Comparison of ENCODE assay signal across 8 cellular contexts in the genomic region with DNA sequence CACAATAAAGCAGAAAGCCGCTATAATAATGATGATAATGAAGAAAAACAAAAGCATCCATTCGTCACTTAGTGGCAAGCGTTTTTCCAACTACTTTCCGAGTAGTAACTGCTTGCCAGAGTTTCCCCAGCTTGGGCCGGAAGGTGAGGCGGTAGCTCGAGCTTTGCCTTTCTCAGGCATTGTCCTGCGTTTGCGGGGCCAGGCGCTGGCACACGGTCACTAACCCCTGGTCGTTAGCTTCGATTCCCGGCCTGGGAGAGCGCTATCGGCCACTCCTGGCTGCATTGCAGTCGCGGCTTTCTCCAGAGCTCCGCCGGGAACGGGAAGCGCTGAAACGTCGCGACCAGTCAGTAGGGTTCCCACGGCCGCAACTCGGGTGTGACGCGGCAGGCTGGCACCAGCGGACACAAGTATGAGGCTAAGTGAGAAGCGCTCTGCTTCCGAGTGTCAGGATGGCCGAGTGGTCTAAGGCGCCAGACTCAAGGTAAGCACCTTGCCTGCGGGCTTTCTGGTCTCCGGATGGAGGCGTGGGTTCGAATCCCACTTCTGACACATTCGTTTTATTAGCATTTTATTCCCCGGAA. TPM values are rescaled to one million over a fixed set of nuclear protein-coding genes. Genes with fewer than 3 reads are reported as not detected.
A peak's percentile ranks its signal among the peaks of the same experiment; 100 is the strongest.
DNase-seq lines count a peak whose midpoint lies in the region; ATAC-seq and TF ChIP-seq lines count a peak whose summit lies in the region.

No MANE protein-coding gene starts in this region.

- H2BK120ac ChIP-seq in IMR-90 (ENCODE audit: low read depth, low read length) = 0 out of 2 replicates have a peak overlapping the region, but pooled peaks have one; percentile 3

- 0 out of 2 replicates have a peak, but pooled peaks have one; percentile 50 for TF ChIP-seq POLR2A in IMR-90 (IDR thresholded peaks at IDR 0.05; ENCODE audit: low read depth, low read length)

- peak overlapping the region; percentile 93 for H2AFZ ChIP-seq in IMR-90 (replicated peaks; ENCODE audit: low read length, poor library complexity)
- peak overlapping the region; percentile 92 for H2AFZ ChIP-seq in OCI-LY7 (ENCODE audit: low read length)

- no peaks in the 10 kb centered on the region for H3K79me2 ChIP-seq in OCI-LY7 (ENCODE audit: insufficient read depth, low read depth, low read length)

- H3K9ac ChIP-seq in IMR-90 (ENCODE audit: low read depth, low read length) (peak overlapping the region; percentile 59), mucosa of stomach (ENCODE audit: low read length) (peak overlapping the region; percentile 77)

- TF ChIP-seq RAD21 in IMR-90 (IDR thresholded peaks at IDR 0.05; ENCODE audit: low read length) = 0 out of 2 replicates have a peak, but pooled peaks have one; percentile 7

- H3K4ac ChIP-seq in IMR-90 (ENCODE audit: low read depth, low read length) = no peak overlapping the region

- peak overlapping the region; percentile 10 for H2AK9ac ChIP-seq in IMR-90 (replicated peaks; ENCODE audit: low read depth, low read length, poor library complexity)

- peak overlapping the region; percentile 35; the same call in 1 of the 2 replicates for H3K14ac ChIP-seq in IMR-90 (replicated peaks; ENCODE audit: low read depth, low read length)

- CTCF ChIA-PET in IMR-90 (lab: Yijun Ruan, JAX) = interaction anchor here (0.6 to 1.7 kb wide), 3 partner anchors 12 to 1966 kb away, joined by 3 to 5 read pairs (median 3); no protein-coding TSS in a partner anchor
- CTCF ChIA-PET in OCI-LY7 (lab: Charles Lee; ENCODE audit: unreplicated experiment) = interaction anchor here (0.8 to 1.9 kb wide), 2 partner anchors 14 to 51 kb away, joined by 3 to 18 read pairs; partner anchors contain the start of gene ZNF692

- peak overlapping the region in 1 of 2 experiments; percentile 7; a peak in 1 of 4 replicates for H4K8ac ChIP-seq in IMR-90 (ENCODE audit: low read depth in 2 of 2, low read length in 2 of 2)

- peak; percentile 98 for DNase-seq in DMS 273 (lab: John Stamatoyannopoulos, UW; ENCODE audit: unreplicated experiment)
- peak; percentile 94 for DNase-seq in IMR-90
- DNase-seq in OCI-LY7 (ENCODE audit: low spot score) = peak; percentile 95
- peak; percentile 95 for DNase-seq in activated T-cell treated with anti-CD3 and anti-CD28 coated beads for 48 hours (ENCODE audit: low read depth)
- peak; percentile 99 for DNase-seq in stimulated activated CD8-positive, alpha-beta memory T cell treated with anti-CD3 and anti-CD28 coated beads, Interleukin-4, amount 100 ng/mL, for 48 hours

- WGBS in IMR-90 (ENCODE audit: extremely low coverage in 2 of 2, insufficient read length in 1 of 2), 2 experiments = 1% methylated on average over 14 of the region's 41 CpGs; no CpG with 5 or more reads in 1 of the 2 experiments
- WGBS in esophagus, 2 donors = 0% methylated on average over 41 of the region's 41 CpGs

- H3K36me3 ChIP-seq in IMR-90 (ENCODE audit: control insufficient read depth, insufficient read depth, low read length) (no peaks in the 10 kb centered on the region), OCI-LY7 (ENCODE audit: insufficient read depth, low read length) (no peaks in the 10 kb centered on the region), esophagus (ENCODE audit: control insufficient read depth in 2 of 2, insufficient read depth in 2 of 2, low read length in 1 of 2) (no peaks in the 10 kb centered on the region), mucosa of stomach (ENCODE audit: control insufficient read depth, insufficient read depth, low read length) (no peaks in the 10 kb centered on the region)

- H4K91ac ChIP-seq in IMR-90 (ENCODE audit: insufficient read depth, low read depth, low read length) = no peak overlapping the region

- peak overlapping the region; percentile 61 for H3K4me3 ChIP-seq in IMR-90 (ENCODE audit: insufficient read depth, low read depth, low read length)
- peak overlapping the region; percentile 81 for H3K4me3 ChIP-seq in OCI-LY7 (ENCODE audit: low read depth, low read length, poor library complexity, severe bottlenecking)
- H3K4me3 ChIP-seq in esophagus (ENCODE audit: low read depth in 1 of 2, low read length in 2 of 2) = peak overlapping the region; percentile 66 to 78
- peak overlapping the region; percentile 94 for H3K4me3 ChIP-seq in mucosa of stomach (ENCODE audit: low read length)

- H3K27ac ChIP-seq in IMR-90 (ENCODE audit: insufficient read depth, low read length) (peak overlapping the region; percentile 15), OCI-LY7 (ENCODE audit: low read depth, low read length, poor library complexity, severe bottlenecking) (peak overlapping the region; percentile 83), esophagus (ENCODE audit: low read depth in 2 of 2, low read length in 1 of 2) (peak overlapping the region; percentile 96 to 99)

- peaks cover 10% of the 10 kb centered on the region for H4K20me1 ChIP-seq in IMR-90 (ENCODE audit: insufficient read depth, low read length)
- H4K20me1 ChIP-seq in OCI-LY7 (ENCODE audit: insufficient read depth, low read length) = no peaks in the 10 kb centered on the region

- H2BK15ac ChIP-seq in IMR-90 (ENCODE audit: low read depth, low read length) = no peak overlapping the region

- POLR2A ChIA-PET in IMR-90 (lab: Charles Lee; ENCODE audit: unreplicated experiment) (no interaction called here), OCI-LY7 (lab: Charles Lee) (interaction anchor here (0.9 to 2.7 kb wide), 15 partner anchors 9 to 54 kb away, joined by 3 to 17 read pairs (median 5); partner anchors contain the start of genes PGBD2, SH3BP5L, ZNF672 and ZNF692)

- in situ Hi-C loops in IMR-90 (cut with MboI; ENCODE audit: low sequenced_read_pairs) = no loop called here

- H3K4me1 ChIP-seq in IMR-90 (ENCODE audit: control insufficient read depth, insufficient read depth, low read length) = no peaks in the 10 kb centered on the region
- peaks cover 12% of the 10 kb centered on the region for H3K4me1 ChIP-seq in OCI-LY7 (ENCODE audit: insufficient read depth, low read length, poor library complexity, severe bottlenecking)
- H3K4me1 ChIP-seq in esophagus (ENCODE audit: control insufficient read depth in 2 of 2, insufficient read depth in 2 of 2, low read length in 1 of 2) = no peaks in the 10 kb centered on the region
- no peaks in the 10 kb centered on the region for H3K4me1 ChIP-seq in mucosa of stomach (ENCODE audit: control insufficient read depth, insufficient read depth, low read length)

- dilution Hi-C loops in IMR-90 (cut with HindIII; ENCODE audit: low sequenced_read_pairs, unreplicated experiment) = no loop called here

- H2AK5ac ChIP-seq in IMR-90 (ENCODE audit: low read depth, low read length) = no peak overlapping the region

- H3K4me2 ChIP-seq in IMR-90 (ENCODE audit: low read depth, low read length) (peak overlapping the region; percentile 97), OCI-LY7 (ENCODE audit: low read length) (peak overlapping the region; percentile 88)

- H3K9me2 ChIP-seq in OCI-LY7 (ENCODE audit: insufficient read depth, low read length) = no peaks in the 10 kb centered on the region

- no peak overlapping the region for H3K18ac ChIP-seq in IMR-90 (ENCODE audit: low read depth, low read length)

- 0 out of 2 replicates have a peak, but pooled peaks have one; percentile 15 for TF ChIP-seq CTCF in IMR-90 (conservative IDR thresholded peaks at IDR 0.05; ENCODE audit: low read depth, low read length)
- no peak for TF ChIP-seq CTCF in OCI-LY7 (conservative IDR thresholded peaks at IDR 0.05; ENCODE audit: low read length)

- H3K9me1 ChIP-seq in IMR-90 (ENCODE audit: insufficient read depth, low read length) = no peaks in the 10 kb centered on the region; the same call in 1 of the 2 replicates

- H2BK20ac ChIP-seq in IMR-90 (ENCODE audit: low read depth, low read length) = no peak overlapping the region

- ATAC-seq in GM21529 (IDR thresholded peaks at IDR 0.05; ENCODE audit: unreplicated experiment) (peak; percentile 78), IMR-90 (ENCODE audit: low read depth) (peak; percentile 86)

- no peaks in the 10 kb centered on the region for H3K9me3 ChIP-seq in IMR-90 (ENCODE audit: control insufficient read depth, insufficient read depth, low read length)
- H3K9me3 ChIP-seq in OCI-LY7 (ENCODE audit: low read length) = no peaks in the 10 kb centered on the region
- no peaks in the 10 kb centered on the region for H3K9me3 ChIP-seq in esophagus (ENCODE audit: control insufficient read depth in 2 of 2, insufficient read depth in 1 of 2, low read depth in 1 of 2, low read length in 1 of 2)
- H3K9me3 ChIP-seq in mucosa of stomach (ENCODE audit: control insufficient read depth, low read length) = no peaks in the 10 kb centered on the region

- intact Hi-C loops in IMR-90 (cut with micrococcal nuclease) = loop anchor here (1.0 kb wide), 3 partner anchors 33 to 47 kb away; partner anchors contain the start of genes PGBD2 and ZNF672
- intact Hi-C loops in OCI-LY7 (cut with micrococcal nuclease; ENCODE audit: unreplicated experiment) = loop anchor here (1.0 kb wide), 3 partner anchors 10 to 35 kb away; partner anchors contain the start of gene ZNF672

- no peak overlapping the region for H3K56ac ChIP-seq in IMR-90 (ENCODE audit: extremely low read depth, insufficient read depth, low read length)

- H2BK5ac ChIP-seq in IMR-90 (ENCODE audit: low read depth, low read length, poor library complexity, severe bottlenecking) = peak overlapping the region; percentile 1

- H3K23ac ChIP-seq in IMR-90 (ENCODE audit: low read depth, low read length) = peak overlapping the region; percentile 94

- no peaks in the 10 kb centered on the region for H3K79me1 ChIP-seq in IMR-90 (ENCODE audit: low read depth in 1 of 2, low read length in 2 of 2)

- H4K5ac ChIP-seq in IMR-90 (ENCODE audit: low read depth, low read length) = no peak overlapping the region

- BruUV-seq in IMR-90 (replicated peaks; lab: Mats Ljungman, UMichigan) (no TSS peak), OCI-LY7 (replicated peaks; lab: Mats Ljungman, UMichigan) (no TSS peak)

- H3K27me3 ChIP-seq in IMR-90 (ENCODE audit: control insufficient read depth, insufficient read depth, low read length) (no peaks in the 10 kb centered on the region), esophagus (ENCODE audit: control insufficient read depth in 1 of 2, insufficient read depth in 2 of 2, low read length in 2 of 2) (no peaks in the 10 kb centered on the region), mucosa of stomach (ENCODE audit: control insufficient read depth, insufficient read depth, low read length) (no peaks in the 10 kb centered on the region)

RNA-seq across cellular contexts. Expression of gene ZNF692, which starts 14.6 kb away (rescaled TPM):
- total RNA-seq in IMR-90 (2012; rRNA removed) (6.9 and 7.3 TPM in 2 replicates), OCI-LY7 (2022) (66.2 and 67.4 TPM in 2 replicates)
- polyA plus RNA-seq in IMR-90 (2012; rRNA removed) (50.4 and 51.5 TPM in 2 replicates), esophagus (100 to 1,000 TPM in 1 of 2 donors, 10 to 100 TPM in 1; 36.3 to 120 TPM)
- polyA plus RNA-seq in IMR-90 (2012; cell fraction: cytosol; rRNA removed) = 19.6 and 20.7 TPM in 2 replicates
- 340 and 590 TPM in 2 replicates for polyA plus RNA-seq in IMR-90 (2012; cell fraction: nucleus; rRNA removed; ENCODE audit: low replicate concordance)
- total RNA-seq in OCI-LY7 (2014; rRNA removed; shearing (Covaris generic)) = 49.7 and 65.0 TPM in 2 replicates

RNA-seq across cellular contexts. Expression of gene PGBD2, which starts 32.5 kb away (rescaled TPM):
- total RNA-seq in IMR-90 (2012; rRNA removed) = 6.7 and 6.8 TPM in 2 replicates
- 4.8 TPM in 2 replicates for polyA plus RNA-seq in IMR-90 (2012; rRNA removed)
- 1.5 and 1.6 TPM in 2 replicates for polyA plus RNA-seq in IMR-90 (2012; cell fraction: cytosol; rRNA removed)
- 7.1 and 14.8 TPM in 2 replicates for polyA plus RNA-seq in IMR-90 (2012; cell fraction: nucleus; rRNA removed; ENCODE audit: low replicate concordance)
- total RNA-seq in OCI-LY7 (2014; rRNA removed; shearing (Covaris generic)) = 9.2 and 13.0 TPM in 2 replicates
- total RNA-seq in OCI-LY7 (2022) = 6.4 and 7.5 TPM in 2 replicates
- 1 to 10 TPM; 3.8 to 7.2 TPM for polyA plus RNA-seq in esophagus

RNA-seq across cellular contexts. Expression of gene ZNF672, which starts 35.5 kb away (rescaled TPM):
- total RNA-seq in IMR-90 (2012; rRNA removed) (6.6 and 6.9 TPM in 2 replicates), OCI-LY7 (2022) (50.0 and 52.7 TPM in 2 replicates)
- polyA plus RNA-seq in IMR-90 (2012; rRNA removed) (12.6 and 16.2 TPM in 2 replicates), esophagus (10 to 100 TPM; 11.6 to 15.8 TPM)
- 10.4 and 15.2 TPM in 2 replicates for polyA plus RNA-seq in IMR-90 (2012; cell fraction: cytosol; rRNA removed)
- polyA plus RNA-seq in IMR-90 (2012; cell fraction: nucleus; rRNA removed; ENCODE audit: low replicate concordance) = 16.8 and 30.7 TPM in 2 replicates
- 45.7 and 56.1 TPM in 2 replicates for total RNA-seq in OCI-LY7 (2014; rRNA removed; shearing (Covaris generic))

RNA-seq across cellular contexts. Expression of gene SH3BP5L, which starts 47.8 kb away (rescaled TPM):
- total RNA-seq in IMR-90 (2012; rRNA removed) = 23.3 and 25.0 TPM in 2 replicates
- 35.6 and 35.9 TPM in 2 replicates for polyA plus RNA-seq in IMR-90 (2012; rRNA removed)
- polyA plus RNA-seq in IMR-90 (2012; cell fraction: cytosol; rRNA removed) = 29.6 TPM in 2 replicates
- polyA plus RNA-seq in IMR-90 (2012; cell fraction: nucleus; rRNA removed; ENCODE audit: low replicate concordance) = 49.6 and 76.9 TPM in 2 replicates
- 14.5 and 16.9 TPM in 2 replicates for total RNA-seq in OCI-LY7 (2014; rRNA removed; shearing (Covaris generic))
- 21.8 and 24.5 TPM in 2 replicates for total RNA-seq in OCI-LY7 (2022)
- 10 to 100 TPM; 18.2 to 34.3 TPM for polyA plus RNA-seq in esophagus

Comparison
In these comparisons a context has a peak if more than half of its experiments do, and no peak if none do; other contexts are left out.
1. Peak in every context shown above with its lines: DNase-seq, ATAC-seq, H3K4me3 ChIP-seq and H3K27ac ChIP-seq.
2. H3K27ac ChIP-seq: peak in every context shown above with its lines; median percentile 98 in esophagus; 83 in OCI-LY7; 15 in IMR-90.